Comparison of ENCODE assay signal across 2 cellular contexts in the genomic region with DNA sequence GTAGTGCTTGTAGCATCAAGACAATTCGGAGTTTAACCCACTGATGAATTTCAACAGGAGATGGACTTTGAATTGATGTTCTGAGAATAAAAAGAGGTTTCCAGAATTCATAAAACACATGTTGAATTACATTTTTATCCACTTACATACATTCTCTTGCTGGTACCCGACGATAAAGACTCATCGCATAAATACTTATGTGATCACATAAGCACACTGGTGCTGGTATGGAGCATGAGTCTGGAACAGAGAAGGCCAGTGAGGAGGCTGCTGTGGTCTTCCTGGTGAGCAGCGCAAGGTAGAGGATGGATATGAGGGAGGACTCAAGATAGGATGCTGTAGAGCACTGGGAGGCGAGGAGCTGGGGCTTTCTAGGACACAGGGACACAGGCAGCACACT.
TF ChIP-seq lines count a peak whose summit lies in the region.

No MANE protein-coding gene starts in this region.

TF ChIP-seq in IMR-90, 13 proteins besides CTCF, POLR2A, EP300 and RAD21:
- TF ChIP-seq NFE2L2 (IDR thresholded peaks at IDR 0.05; ENCODE audit: low read depth, low read length) (no peak), SMC3 (IDR thresholded peaks at IDR 0.05; ENCODE audit: low read depth, low read length) (no peak), CHD1 (IDR thresholded peaks at IDR 0.05; ENCODE audit: low read depth, low read length) (no peak), BHLHE40 (IDR thresholded peaks at IDR 0.05; ENCODE audit: low read depth, low read length) (no peak), FOS (IDR thresholded peaks at IDR 0.05; ENCODE audit: low read depth, low read length) (no peak), RCOR1 (IDR thresholded peaks at IDR 0.05; ENCODE audit: insufficient replicate concordance, low read length) (no peak), MXI1 (IDR thresholded peaks at IDR 0.05; ENCODE audit: borderline replicate concordance, low read depth, low read length) (no peak), MAZ (IDR thresholded peaks at IDR 0.05; ENCODE audit: borderline replicate concordance, low read depth, low read length) (no peak), RFX5 (IDR thresholded peaks at IDR 0.05; ENCODE audit: low read depth, low read length) (no peak)
- TF ChIP-seq, protein P1, sequence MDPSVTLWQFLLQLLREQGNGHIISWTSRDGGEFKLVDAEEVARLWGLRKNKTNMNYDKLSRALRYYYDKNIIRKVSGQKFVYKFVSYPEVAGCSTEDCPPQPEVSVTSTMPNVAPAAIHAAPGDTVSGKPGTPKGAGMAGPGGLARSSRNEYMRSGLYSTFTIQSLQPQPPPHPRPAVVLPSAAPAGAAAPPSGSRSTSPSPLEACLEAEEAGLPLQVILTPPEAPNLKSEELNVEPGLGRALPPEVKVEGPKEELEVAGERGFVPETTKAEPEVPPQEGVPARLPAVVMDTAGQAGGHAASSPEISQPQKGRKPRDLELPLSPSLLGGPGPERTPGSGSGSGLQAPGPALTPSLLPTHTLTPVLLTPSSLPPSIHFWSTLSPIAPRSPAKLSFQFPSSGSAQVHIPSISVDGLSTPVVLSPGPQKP (IDR thresholded peaks at IDR 0.05; ENCODE audit: borderline replicate concordance, low read depth, low read length), result no peak
- TF ChIP-seq, protein P2, sequence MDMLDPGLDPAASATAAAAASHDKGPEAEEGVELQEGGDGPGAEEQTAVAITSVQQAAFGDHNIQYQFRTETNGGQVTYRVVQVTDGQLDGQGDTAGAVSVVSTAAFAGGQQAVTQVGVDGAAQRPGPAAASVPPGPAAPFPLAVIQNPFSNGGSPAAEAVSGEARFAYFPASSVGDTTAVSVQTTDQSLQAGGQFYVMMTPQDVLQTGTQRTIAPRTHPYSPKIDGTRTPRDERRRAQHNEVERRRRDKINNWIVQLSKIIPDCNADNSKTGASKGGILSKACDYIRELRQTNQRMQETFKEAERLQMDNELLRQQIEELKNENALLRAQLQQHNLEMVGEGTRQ (IDR thresholded peaks at IDR 0.05; ENCODE audit: low read depth, low read length), result no peak

TF ChIP-seq in GM23338, 12 proteins besides CTCF, POLR2A, EP300 and RAD21:
- TF ChIP-seq JUNB (IDR thresholded peaks at IDR 0.05; ENCODE audit: unreplicated experiment), result no peak
- TF ChIP-seq EZH2 (IDR thresholded peaks at IDR 0.05; ENCODE audit: low read depth, unreplicated experiment), result no peak
- TF ChIP-seq EZH2phosphoT487 (IDR thresholded peaks at IDR 0.05; ENCODE audit: unreplicated experiment), result no peak
- no peak for TF ChIP-seq ZNF114 (CRISPR knock-in tag; IDR thresholded peaks at IDR 0.05)
- TF ChIP-seq STAT1 (IDR thresholded peaks at IDR 0.05; ENCODE audit: unreplicated experiment), result no peak
- no peak for TF ChIP-seq ZNF331 (CRISPR knock-in tag; IDR thresholded peaks at IDR 0.05; ENCODE audit: low read depth)
- TF ChIP-seq POLR2AphosphoS5 (IDR thresholded peaks at IDR 0.05; ENCODE audit: low read depth), result no peak
- TF ChIP-seq, protein P3, sequence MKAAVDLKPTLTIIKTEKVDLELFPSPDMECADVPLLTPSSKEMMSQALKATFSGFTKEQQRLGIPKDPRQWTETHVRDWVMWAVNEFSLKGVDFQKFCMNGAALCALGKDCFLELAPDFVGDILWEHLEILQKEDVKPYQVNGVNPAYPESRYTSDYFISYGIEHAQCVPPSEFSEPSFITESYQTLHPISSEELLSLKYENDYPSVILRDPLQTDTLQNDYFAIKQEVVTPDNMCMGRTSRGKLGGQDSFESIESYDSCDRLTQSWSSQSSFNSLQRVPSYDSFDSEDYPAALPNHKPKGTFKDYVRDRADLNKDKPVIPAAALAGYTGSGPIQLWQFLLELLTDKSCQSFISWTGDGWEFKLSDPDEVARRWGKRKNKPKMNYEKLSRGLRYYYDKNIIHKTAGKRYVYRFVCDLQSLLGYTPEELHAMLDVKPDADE (IDR thresholded peaks at IDR 0.05), result no peak
- TF ChIP-seq, protein P4, sequence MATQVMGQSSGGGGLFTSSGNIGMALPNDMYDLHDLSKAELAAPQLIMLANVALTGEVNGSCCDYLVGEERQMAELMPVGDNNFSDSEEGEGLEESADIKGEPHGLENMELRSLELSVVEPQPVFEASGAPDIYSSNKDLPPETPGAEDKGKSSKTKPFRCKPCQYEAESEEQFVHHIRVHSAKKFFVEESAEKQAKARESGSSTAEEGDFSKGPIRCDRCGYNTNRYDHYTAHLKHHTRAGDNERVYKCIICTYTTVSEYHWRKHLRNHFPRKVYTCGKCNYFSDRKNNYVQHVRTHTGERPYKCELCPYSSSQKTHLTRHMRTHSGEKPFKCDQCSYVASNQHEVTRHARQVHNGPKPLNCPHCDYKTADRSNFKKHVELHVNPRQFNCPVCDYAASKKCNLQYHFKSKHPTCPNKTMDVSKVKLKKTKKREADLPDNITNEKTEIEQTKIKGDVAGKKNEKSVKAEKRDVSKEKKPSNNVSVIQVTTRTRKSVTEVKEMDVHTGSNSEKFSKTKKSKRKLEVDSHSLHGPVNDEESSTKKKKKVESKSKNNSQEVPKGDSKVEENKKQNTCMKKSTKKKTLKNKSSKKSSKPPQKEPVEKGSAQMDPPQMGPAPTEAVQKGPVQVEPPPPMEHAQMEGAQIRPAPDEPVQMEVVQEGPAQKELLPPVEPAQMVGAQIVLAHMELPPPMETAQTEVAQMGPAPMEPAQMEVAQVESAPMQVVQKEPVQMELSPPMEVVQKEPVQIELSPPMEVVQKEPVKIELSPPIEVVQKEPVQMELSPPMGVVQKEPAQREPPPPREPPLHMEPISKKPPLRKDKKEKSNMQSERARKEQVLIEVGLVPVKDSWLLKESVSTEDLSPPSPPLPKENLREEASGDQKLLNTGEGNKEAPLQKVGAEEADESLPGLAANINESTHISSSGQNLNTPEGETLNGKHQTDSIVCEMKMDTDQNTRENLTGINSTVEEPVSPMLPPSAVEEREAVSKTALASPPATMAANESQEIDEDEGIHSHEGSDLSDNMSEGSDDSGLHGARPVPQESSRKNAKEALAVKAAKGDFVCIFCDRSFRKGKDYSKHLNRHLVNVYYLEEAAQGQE (IDR thresholded peaks at IDR 0.05; ENCODE audit: unreplicated experiment), result no peak
TF ChIP-seq in GM23338: peak in this region for 0.
